10 cellular contexts compared by ENCODE assay signal in genomic region chr15:96585634-96586386, GRCh38.
A peak's percentile ranks its signal among the peaks of the same experiment; 100 is the strongest.
DNase-seq lines count a peak whose midpoint lies in the region; ATAC-seq, FAIRE-seq and TF ChIP-seq lines count a peak whose summit lies in the region.
"Had no signal": no experiment of that assay in that cellular context is flagged by ENCODE, and none has a peak within 500 bp of the region (broad histone marks: within the 10 kb centered on the region; RNA-seq: fewer than 3 reads in every experiment).

No MANE protein-coding gene starts in this region.

- H3K4me3 ChIP-seq in bronchial epithelial cell (ENCODE audit: low read depth, low read length) (no peak overlapping the region), thyroid gland (replicated peaks in 1 of 3) (no peak overlapping the region), aorta (ENCODE audit: low read length in 2 of 2) (no peak overlapping the region)

- intact Hi-C loops in thyroid gland (cut with DNase I): no loop called here
- intact Hi-C loops in aorta (cut with DNase I): no loop called here

- H3K9me3 ChIP-seq in thyroid gland: no peaks in the 10 kb centered on the region
- no peaks in the 10 kb centered on the region for H3K9me3 ChIP-seq in aorta (ENCODE audit: control insufficient read depth, low read length)

- TF ChIP-seq CTCF in bronchial epithelial cell (IDR thresholded peaks at IDR 0.05; ENCODE audit: insufficient read depth, low read length, severe bottlenecking): peak; percentile 18
- TF ChIP-seq CTCF in neural crest cell (conservative IDR thresholded peaks at IDR 0.05): peak; percentile 32
- peak in 1 of 6 experiments; percentile 8 for TF ChIP-seq CTCF in thyroid gland (IDR thresholded peaks at IDR 0.05)

- 46 to 51% methylated on average over 9 of the region's 9 CpGs for WGBS in thyroid gland, 2 donors
- 48 to 53% methylated on average over 9 of the region's 9 CpGs for WGBS in aorta, 2 donors

- H3K36me3 ChIP-seq in bronchial epithelial cell (ENCODE audit: control insufficient read depth, insufficient read depth, low read length) (no peaks in the 10 kb centered on the region), thyroid gland (no peaks in the 10 kb centered on the region), aorta (ENCODE audit: control insufficient read depth in 1 of 2, insufficient read depth in 2 of 2, low read length in 1 of 2) (no peaks in the 10 kb centered on the region)

- H3K4me3 Mint-ChIP-seq in neural crest cell: peak overlapping the region; percentile 21

- H3K9me3 Mint-ChIP-seq in neural crest cell: no peaks in the 10 kb centered on the region

- H3K36me3 Mint-ChIP-seq in neural crest cell (ENCODE audit: low read depth): no peaks in the 10 kb centered on the region

- TF ChIP-seq POLR2A in thyroid gland (IDR thresholded peaks at IDR 0.05): no peak

- H3K27me3 Mint-ChIP-seq in neural crest cell (ENCODE audit: low read depth): peaks cover 10% of the 10 kb centered on the region

- H3K27me3 ChIP-seq in bronchial epithelial cell (ENCODE audit: control insufficient read depth, insufficient read depth, low read length) (no peaks in the 10 kb centered on the region), thyroid gland (no peaks in the 10 kb centered on the region), aorta (ENCODE audit: control insufficient read depth in 1 of 2, insufficient read depth in 2 of 2, low read length in 1 of 2) (no peaks in the 10 kb centered on the region)

- H3K27ac Mint-ChIP-seq in neural crest cell (ENCODE audit: unreplicated experiment): no peak overlapping the region

- no peak for ATAC-seq in aorta (ENCODE audit: low FRiP score)

- DNase-seq in ELR (ENCODE audit: low read depth) (peak; percentile 32), NCI-H2081 treated with DMSO at 0.1 percent for 48 hours (lab: John Stamatoyannopoulos, UW) (peak; percentile 46), bronchial epithelial cell (ENCODE audit: low read depth) (peak; percentile 7), neural crest cell (ENCODE audit: low read depth, low spot score) (no peak), NCI-H345 (lab: John Stamatoyannopoulos, UW) (no peak), thyroid gland (no peak), aorta (no peak)
- no peak for DNase-seq in stimulated activated CD4-positive, alpha-beta T cell treated with anti-CD3 and anti-CD28 coated beads, Interleukin-12 subunit alpha, Interleukin-12 subunit beta, amount 100 ng/mL, for 4 hours
- DNase-seq: SHP77 treated with DMSO at 0.1 percent for 48 hours had no signal

- H3K4me1 ChIP-seq in thyroid gland (no peaks in the 10 kb centered on the region), aorta (ENCODE audit: control insufficient read depth in 1 of 2, insufficient read depth in 2 of 2, low read length in 2 of 2) (no peaks in the 10 kb centered on the region)

- H3K4me1 Mint-ChIP-seq in neural crest cell: peaks cover 45% of the 10 kb centered on the region

- FAIRE-seq in bronchial epithelial cell (lab: Jason Lieb, UNC): no peak
- FAIRE-seq: GM12891 had no signal

- H3K27ac ChIP-seq in thyroid gland: no peak overlapping the region
- no peak overlapping the region for H3K27ac ChIP-seq in aorta (ENCODE audit: low read depth in 1 of 2, low read length in 2 of 2)

Comparison
In these comparisons a context has a peak if more than half of its experiments do, and no peak if none do; other contexts are left out.
1. DNase-seq: peak in ELR (single experiment), NCI-H2081 treated with DMSO at 0.1 percent for 48 hours (single experiment) and bronchial epithelial cell (single experiment); none in neural crest cell (single experiment), NCI-H345 (single experiment), thyroid gland (0 of 2), aorta (0 of 2) and stimulated activated CD4-positive, alpha-beta T cell treated with anti-CD3 and anti-CD28 coated beads, Interleukin-12 subunit alpha, Interleukin-12 subunit beta, amount 100 ng/mL, for 4 hours (single experiment).